ENCODE assay signal across 18 cellular contexts in the genomic region with DNA sequence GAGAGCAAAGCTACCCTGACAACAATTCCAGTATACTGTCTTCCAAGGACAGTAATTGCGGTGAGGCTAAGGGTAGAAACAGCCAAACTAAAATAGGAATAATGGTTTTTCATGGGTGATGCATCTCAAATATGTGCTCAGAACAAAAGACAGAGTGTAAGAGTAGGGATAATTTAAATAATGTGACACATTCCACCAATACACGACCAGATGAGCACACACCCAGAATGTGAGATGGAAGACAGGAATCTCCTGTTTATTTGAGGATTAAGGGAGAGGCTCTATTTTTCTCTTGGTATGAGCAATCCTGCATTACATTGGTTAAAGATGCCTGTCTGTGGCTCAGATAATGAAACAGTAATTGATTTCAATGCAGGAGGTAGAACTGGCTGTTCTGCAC.
DNase-seq lines count a peak whose midpoint lies in the region; ATAC-seq and TF ChIP-seq lines count a peak whose summit lies in the region.
"Had no signal": no experiment of that assay in that cellular context is flagged by ENCODE, and none has a peak within 500 bp of the region (broad histone marks: within the 10 kb centered on the region; RNA-seq: fewer than 3 reads in every experiment).

No MANE protein-coding gene starts in this region.

- H3K4me3 ChIP-seq in RWPE2 (ENCODE audit: severe bottlenecking) = no peak overlapping the region
- H3K4me3 ChIP-seq in neuronal stem cell (ENCODE audit: low read length in 2 of 2) = no peak overlapping the region
- H3K4me3 ChIP-seq: HAP-1, left lung, SK-N-MC, spleen, upper lobe of left lung had no signal

- no peak overlapping the region for H2BK12ac ChIP-seq in neuronal stem cell (ENCODE audit: low read length)

- H3K36me3 ChIP-seq in RWPE2 (ENCODE audit: low read depth) (no peaks in the 10 kb centered on the region), neuronal stem cell (replicated peaks in 1 of 2; ENCODE audit: control insufficient read depth in 2 of 2, insufficient read depth in 2 of 2, low read length in 2 of 2) (no peaks in the 10 kb centered on the region)
- H3K36me3 ChIP-seq: HAP-1, left lung, spleen, upper lobe of left lung had no signal

- no peak overlapping the region for H4K8ac ChIP-seq in neuronal stem cell (ENCODE audit: low read depth, low read length)

- H3K14ac ChIP-seq in neuronal stem cell (ENCODE audit: low read length) = no peak overlapping the region

- H3K18ac ChIP-seq in neuronal stem cell (ENCODE audit: low read length) = no peak overlapping the region

- H3K79me1 ChIP-seq in neuronal stem cell (ENCODE audit: low read depth, low read length) = no peaks in the 10 kb centered on the region

- H4K91ac ChIP-seq in neuronal stem cell (ENCODE audit: low read depth, low read length, poor library complexity) = no peak overlapping the region

- no peak overlapping the region for H3K4ac ChIP-seq in neuronal stem cell (ENCODE audit: low read length)

- H3K9ac ChIP-seq in neuronal stem cell (ENCODE audit: low read depth, low read length, poor library complexity) = no peak overlapping the region

- peak; percentile 99 for ATAC-seq in RWPE2 (ENCODE audit: low read depth)
- ATAC-seq in foreskin keratinocyte = peak; percentile 97
- no peak for ATAC-seq in SK-N-SH treated with all-trans-retinoic acid at 6 μM for 48 hours
- no peak for ATAC-seq in GM21825 (IDR thresholded peaks at IDR 0.05; ENCODE audit: unreplicated experiment)
- ATAC-seq: left lung; stimulated activated effector memory CD8-positive, alpha-beta T cell treated with anti-CD3 and anti-CD28 coated beads, Interleukin-12 subunit alpha, Interleukin-12 subunit beta, amount 100 ng/mL, for 72 hours had no signal

- no peak overlapping the region for H2BK15ac ChIP-seq in neuronal stem cell (ENCODE audit: low read length)

- H3K27me3 ChIP-seq in RWPE2 (ENCODE audit: insufficient read depth, poor library complexity, severe bottlenecking) (no peaks in the 10 kb centered on the region), foreskin keratinocyte (no peaks in the 10 kb centered on the region), neuronal stem cell (ENCODE audit: control insufficient read depth in 3 of 3, insufficient read depth in 3 of 3, low read depth in 1 of 3, low read length in 3 of 3) (no peaks in the 10 kb centered on the region)
- H3K27me3 ChIP-seq: left lung, spleen, upper lobe of left lung had no signal

- TF ChIP-seq CTCF in RWPE2 (IDR thresholded peaks at IDR 0.05; ENCODE audit: poor library complexity, severe bottlenecking) = no peak
- no peak for TF ChIP-seq CTCF in foreskin keratinocyte (conservative IDR thresholded peaks at IDR 0.05)

- H2BK5ac ChIP-seq in neuronal stem cell (ENCODE audit: low read length) = no peak overlapping the region

- TF ChIP-seq POLR2A in erythroblast (IDR thresholded peaks at IDR 0.05; ENCODE audit: low read length) = no peak

- H3K4me1 ChIP-seq in RWPE2 (ENCODE audit: insufficient read depth, poor library complexity, severe bottlenecking) = peaks cover 30% of the 10 kb centered on the region
- H3K4me1 ChIP-seq in foreskin keratinocyte = peaks cover 10% of the 10 kb centered on the region
- peaks cover 0 to 2% of the 10 kb centered on the region in 2 donors for H3K4me1 ChIP-seq in neuronal stem cell (ENCODE audit: control insufficient read depth in 2 of 2, insufficient read depth in 1 of 2, low read depth in 1 of 2, low read length in 2 of 2)
- H3K4me1 ChIP-seq: HAP-1, left lung, spleen, upper lobe of left lung had no signal

- H3K4me2 ChIP-seq in neuronal stem cell (ENCODE audit: insufficient read depth, low read length, poor library complexity, severe bottlenecking) = no peak overlapping the region

- H3K9me3 ChIP-seq in RWPE2 (ENCODE audit: severe bottlenecking) (no peaks in the 10 kb centered on the region), neuronal stem cell (replicated peaks in 1 of 2; ENCODE audit: control insufficient read depth in 2 of 2, insufficient read depth in 1 of 2, low read depth in 1 of 2, low read length in 2 of 2) (no peaks in the 10 kb centered on the region)
- H3K9me3 ChIP-seq: HAP-1, left lung, spleen, upper lobe of left lung had no signal

- H3K23ac ChIP-seq in neuronal stem cell (ENCODE audit: low read depth, low read length, poor library complexity) = no peak overlapping the region

- no peak overlapping the region for H2BK120ac ChIP-seq in neuronal stem cell (ENCODE audit: low read depth, low read length)

- H2AK5ac ChIP-seq in neuronal stem cell (ENCODE audit: low read depth, low read length) = no peak overlapping the region

- H3K27ac ChIP-seq in RWPE2 (ENCODE audit: poor library complexity, severe bottlenecking) (peak overlapping the region; percentile 93), foreskin keratinocyte (peak overlapping the region; percentile 56), neuronal stem cell (replicated peaks; ENCODE audit: low read length) (no peak overlapping the region)
- H3K27ac ChIP-seq: left lung, SK-N-MC, spleen, upper lobe of left lung had no signal

- no CpG with 5 or more reads among the region's 2 CpGs for WGBS in neuronal stem cell (ENCODE audit: extremely low coverage in 2 of 2, insufficient read length in 2 of 2, insufficient replicate concordance in 1 of 2), 2 donors

- peak; percentile 91 for DNase-seq in A172 (ENCODE audit: low spot score)
- peak; percentile 28 for DNase-seq in GM04504 (ENCODE audit: low read depth)
- no peak for DNase-seq in RWPE2 (ENCODE audit: low spot score)
- peak; percentile 82 to 90 for DNase-seq in foreskin keratinocyte
- no peak for DNase-seq in neuronal stem cell (ENCODE audit: low spot score)
- no peak for DNase-seq in erythroblast (lab: John Stamatoyannopoulos, UW)
- DNase-seq: 8988T; activated CD4-positive, alpha-beta T cell treated with anti-CD3 and anti-CD28 coated beads, Interleukin-2, amount 10 ng/mL, durations not matched to agents 24 days and 14 days; activated naive CD4-positive, alpha-beta T cell treated with anti-CD3 and anti-CD28 coated beads for 36 hours; left lung; NCI-H526 treated with DMSO at 0.1 percent for 48 hours; spleen; upper lobe of left lung had no signal

- no peak overlapping the region for H2AFZ ChIP-seq in neuronal stem cell (ENCODE audit: low read length)

TF ChIP-seq in SK-N-SH treated with all-trans-retinoic acid at 6 μM for 48 hours, 23 proteins besides CTCF, POLR2A, EP300 and RAD21:
- TF ChIP-seq ESRRG (CRISPR knock-in tag; IDR thresholded peaks at IDR 0.05) = no peak
- no peak for TF ChIP-seq ZFP30 (CRISPR knock-in tag; IDR thresholded peaks at IDR 0.05)
- no peak for TF ChIP-seq ISL1 (CRISPR knock-in tag; IDR thresholded peaks at IDR 0.05)
- TF ChIP-seq, protein P1, sequence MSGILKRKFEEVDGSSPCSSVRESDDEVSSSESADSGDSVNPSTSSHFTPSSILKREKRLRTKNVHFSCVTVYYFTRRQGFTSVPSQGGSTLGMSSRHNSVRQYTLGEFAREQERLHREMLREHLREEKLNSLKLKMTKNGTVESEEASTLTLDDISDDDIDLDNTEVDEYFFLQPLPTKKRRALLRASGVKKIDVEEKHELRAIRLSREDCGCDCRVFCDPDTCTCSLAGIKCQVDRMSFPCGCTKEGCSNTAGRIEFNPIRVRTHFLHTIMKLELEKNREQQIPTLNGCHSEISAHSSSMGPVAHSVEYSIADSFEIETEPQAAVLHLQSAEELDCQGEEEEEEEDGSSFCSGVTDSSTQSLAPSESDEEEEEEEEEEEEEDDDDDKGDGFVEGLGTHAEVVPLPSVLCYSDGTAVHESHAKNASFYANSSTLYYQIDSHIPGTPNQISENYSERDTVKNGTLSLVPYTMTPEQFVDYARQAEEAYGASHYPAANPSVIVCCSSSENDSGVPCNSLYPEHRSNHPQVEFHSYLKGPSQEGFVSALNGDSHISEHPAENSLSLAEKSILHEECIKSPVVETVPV (CRISPR knock-in tag; IDR thresholded peaks at IDR 0.05) = no peak
- no peak for TF ChIP-seq OSR1 (CRISPR knock-in tag; IDR thresholded peaks at IDR 0.05)
- no peak for TF ChIP-seq ZFP3 (CRISPR knock-in tag; IDR thresholded peaks at IDR 0.05)
- no peak for TF ChIP-seq PPARA (CRISPR knock-in tag; IDR thresholded peaks at IDR 0.05; ENCODE audit: borderline replicate concordance)
TF ChIP-seq in SK-N-SH treated with all-trans-retinoic acid at 6 μM for 48 hours: peak in this region for 0.

Comparison
In these comparisons a context has a peak if more than half of its experiments do, and no peak if none do; other contexts are left out.
1. DNase-seq: peak in A172 (single experiment), GM04504 (single experiment) and foreskin keratinocyte (2 of 2); none in RWPE2 (single experiment), neuronal stem cell (single experiment) and erythroblast (0 of 2).
2. ATAC-seq: peak in RWPE2 (single experiment) and foreskin keratinocyte (single experiment); none in SK-N-SH treated with all-trans-retinoic acid at 6 μM for 48 hours (single experiment) and GM21825 (single experiment).